8 cellular contexts compared by ENCODE assay signal in the genomic region with DNA sequence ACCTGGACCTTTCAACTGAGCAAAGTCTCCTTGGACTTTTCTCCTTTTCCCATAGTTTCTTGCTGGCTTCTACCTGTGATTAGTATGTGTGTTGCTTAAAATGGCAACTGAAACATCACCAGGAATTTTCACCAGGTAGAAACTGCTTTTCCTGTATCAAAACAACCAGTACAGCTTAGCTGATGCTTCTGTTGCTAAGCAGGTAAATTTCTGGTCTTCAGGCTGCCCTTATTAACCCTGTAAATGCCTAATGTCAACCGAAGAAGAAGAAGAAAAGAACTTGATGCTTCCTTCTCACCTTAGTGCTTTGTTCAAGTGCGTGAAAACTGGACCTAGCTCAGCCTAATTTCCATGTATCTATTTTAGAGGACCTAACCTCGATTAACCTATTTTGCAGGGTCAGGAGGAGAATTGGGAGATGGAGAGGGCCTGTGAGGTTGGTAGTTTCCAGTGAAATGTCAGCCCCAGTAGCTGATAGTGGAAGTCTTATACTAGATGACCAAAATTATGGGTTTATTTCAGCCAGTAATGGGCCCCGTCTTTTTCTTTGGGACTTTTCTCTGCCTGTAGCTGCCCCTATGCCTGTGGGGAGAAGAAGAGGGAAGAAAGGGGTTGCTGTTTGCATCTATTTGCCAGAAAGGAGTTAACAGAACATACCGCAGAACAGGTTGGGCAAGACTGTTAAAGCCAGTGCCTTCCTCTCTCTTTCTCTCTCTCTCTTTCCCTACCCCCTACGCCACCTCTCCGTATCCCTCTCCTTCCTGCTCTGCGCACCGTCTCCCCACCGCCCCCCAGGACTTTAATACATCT. TPM values are rescaled to one million over a fixed set of nuclear protein-coding genes. Genes with fewer than 3 reads are reported as not detected.
DNase-seq lines count a peak whose midpoint lies in the region; TF ChIP-seq lines count a peak whose summit lies in the region.

No MANE protein-coding gene starts in this region.

- H3K4me1 Mint-ChIP-seq in T-helper 1 cell treated with Interleukin-12 subunit alpha and Interleukin-12 subunit beta and Interleukin-4 antibody, amounts not matched to agents 30 μg/mL and 1 μg/mL, for 36 hours (ENCODE audit: low read depth) = peaks cover 44% of the 10 kb centered on the region

- H3K4me3 ChIP-seq in SJSA1 = no peak overlapping the region
- H3K4me3 ChIP-seq in iPS-15b (ENCODE audit: low read depth, low read length) = peak overlapping the region; percentile 9
- H3K4me3 ChIP-seq in subcutaneous abdominal adipose tissue (ENCODE audit: low read depth in 1 of 5, low read length in 5 of 5) = peak overlapping the region in 1 of 5 donors; percentile 33
- no peak overlapping the region for H3K4me3 ChIP-seq in dorsolateral prefrontal cortex

- DNase-seq in T-helper 1 cell = no peak
- DNase-seq in SJSA1 (ENCODE audit: low read depth in 1 of 2, low spot score in 2 of 2) = no peak
- DNase-seq in NK-92 (lab: John Stamatoyannopoulos, UW; ENCODE audit: unreplicated experiment) = no peak
- DNase-seq in activated effector memory CD4-positive, alpha-beta T cell treated with Interleukin-2 at 50 U/mL for 16 hours = no peak
- DNase-seq in dorsolateral prefrontal cortex = no peak

- no peaks in the 10 kb centered on the region for H3K9me3 Mint-ChIP-seq in T-helper 1 cell treated with Interleukin-12 subunit alpha and Interleukin-12 subunit beta and Interleukin-4 antibody, amounts not matched to agents 30 μg/mL and 1 μg/mL, for 36 hours

- peak overlapping the region; percentile 67 for H3K4me3 Mint-ChIP-seq in T-helper 1 cell treated with Interleukin-12 subunit alpha and Interleukin-12 subunit beta and Interleukin-4 antibody, amounts not matched to agents 30 μg/mL and 1 μg/mL, for 36 hours

- H3K36me3 ChIP-seq in SJSA1 (peaks cover 5% of the 10 kb centered on the region; the same call in 1 of the 2 replicates), iPS-15b (ENCODE audit: control insufficient read depth, insufficient read depth, low read length) (no peaks in the 10 kb centered on the region), subcutaneous abdominal adipose tissue (ENCODE audit: control insufficient read depth in 5 of 5, insufficient read depth in 5 of 5, low read length in 5 of 5) (no peaks in the 10 kb centered on the region)

- H3K36me3 Mint-ChIP-seq in T-helper 1 cell treated with Interleukin-12 subunit alpha and Interleukin-12 subunit beta and Interleukin-4 antibody, amounts not matched to agents 30 μg/mL and 1 μg/mL, for 36 hours (ENCODE audit: low read depth) = peaks cover 1% of the 10 kb centered on the region

- H3K9ac ChIP-seq in iPS-15b (ENCODE audit: low read depth, low read length) (no peak overlapping the region), subcutaneous abdominal adipose tissue (ENCODE audit: low read length in 5 of 5) (peak overlapping the region in 3 of 5 donors; percentile 0 to 53 (median 26))

- H3K27me3 ChIP-seq in SJSA1 (replicated peaks) (no peaks in the 10 kb centered on the region), iPS-15b (ENCODE audit: control insufficient read depth, insufficient read depth, low read length) (no peaks in the 10 kb centered on the region), subcutaneous abdominal adipose tissue (ENCODE audit: control insufficient read depth in 5 of 5, insufficient read depth in 4 of 5, low read length in 5 of 5) (no peaks in the 10 kb centered on the region), dorsolateral prefrontal cortex (no peaks in the 10 kb centered on the region)

- no peak for TF ChIP-seq CTCF in dorsolateral prefrontal cortex (IDR thresholded peaks at IDR 0.05 in 54 of 56, conservative IDR thresholded peaks at IDR 0.05 in 2 of 56; ENCODE audit: low read depth in 1 of 56, partially characterized antibody in 56 of 56)

- no peaks in the 10 kb centered on the region for H3K27me3 Mint-ChIP-seq in T-helper 1 cell treated with Interleukin-12 subunit alpha and Interleukin-12 subunit beta and Interleukin-4 antibody, amounts not matched to agents 30 μg/mL and 1 μg/mL, for 36 hours (ENCODE audit: low read depth)

- intact Hi-C loops in dorsolateral prefrontal cortex (cut with DNase I) = loop anchor here in 1 of 2 donors (5.0 kb wide), 1 partner anchor 393 kb away; no protein-coding TSS in a partner anchor

- H3K27ac ChIP-seq in SJSA1 (peak overlapping the region; percentile 73), subcutaneous abdominal adipose tissue (ENCODE audit: low read depth, low read length) (peak overlapping the region; percentile 97), dorsolateral prefrontal cortex (peak overlapping the region in 3 of 59 donors; percentile 17 to 53 (median 25))

- H3K4me1 ChIP-seq in SJSA1 (replicated peaks) (peaks cover 49% of the 10 kb centered on the region), iPS-15b (ENCODE audit: control insufficient read depth, insufficient read depth, low read length) (peaks cover 42% of the 10 kb centered on the region), subcutaneous abdominal adipose tissue (ENCODE audit: control insufficient read depth in 5 of 5, insufficient read depth in 5 of 5, low read length in 5 of 5) (peaks cover 11 to 72% (median 56%) of the 10 kb centered on the region in 5 donors)

- H3K9me3 ChIP-seq in SJSA1 (replicated peaks) (no peaks in the 10 kb centered on the region), iPS-15b (ENCODE audit: control insufficient read depth, insufficient read depth, low read length) (no peaks in the 10 kb centered on the region), subcutaneous abdominal adipose tissue (ENCODE audit: control insufficient read depth in 5 of 5, low read length in 5 of 5) (no peaks in the 10 kb centered on the region)

- peak overlapping the region; percentile 85 for H3K27ac Mint-ChIP-seq in T-helper 1 cell treated with Interleukin-12 subunit alpha and Interleukin-12 subunit beta and Interleukin-4 antibody, amounts not matched to agents 30 μg/mL and 1 μg/mL, for 36 hours

RNA-seq across cellular contexts. Expression of a gene that starts 37.7 kb away (rescaled TPM):
- total RNA-seq in SJSA1 (2014; rRNA removed; shearing (Covaris generic)) = 7.1 and 16.9 TPM in 2 replicates
- 10 to 100 TPM in 27 of 120 experiments, 1 to 10 TPM in 93; 3.4 to 21.0 (median 7.6) TPM for total RNA-seq in dorsolateral prefrontal cortex
